ENCODE assay signal across 18 cellular contexts in the genomic region with DNA sequence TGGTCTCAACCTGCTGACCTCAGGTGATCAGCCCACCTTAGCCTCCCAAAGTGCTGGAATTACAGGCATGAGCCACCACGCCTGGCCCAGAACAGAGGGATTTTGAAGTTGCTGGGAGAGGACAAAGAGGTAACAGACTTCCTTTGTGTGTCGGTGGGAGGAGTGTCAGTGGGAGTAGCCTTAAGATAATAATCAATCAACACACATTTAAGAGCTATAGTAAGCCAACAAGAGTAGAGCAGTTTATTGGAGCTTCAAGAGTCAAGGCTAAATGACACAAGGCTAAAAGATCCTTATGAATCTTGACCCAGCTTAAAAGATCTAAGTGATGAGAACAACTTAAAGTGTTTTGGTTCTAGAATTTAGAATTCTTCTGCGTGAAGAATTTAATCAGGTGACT. TPM values are rescaled to one million over a fixed set of nuclear protein-coding genes. Genes with fewer than 3 reads are reported as not detected.
DNase-seq lines count a peak whose midpoint lies in the region; ATAC-seq and TF ChIP-seq lines count a peak whose summit lies in the region.
"Had no signal": no experiment of that assay in that cellular context is flagged by ENCODE, and none has a peak within 500 bp of the region (broad histone marks: within the 10 kb centered on the region; RNA-seq: fewer than 3 reads in every experiment).

No MANE protein-coding gene starts in this region.

- TF ChIP-seq CTCF in 22Rv1 (IDR thresholded peaks at IDR 0.05), result no peak

- H3K9me3 Mint-ChIP-seq in activated naive CD4-positive, alpha-beta T cell treated with anti-CD3 and anti-CD28 coated beads, Interleukin-2, amount 10 ng/mL, durations not matched to agents 7 days and 5 days, result no peaks in the 10 kb centered on the region
- H3K9me3 Mint-ChIP-seq in activated naive CD4-positive, alpha-beta T cell treated with anti-CD3 and anti-CD28 coated beads, Interleukin-2, amount 50 U/mL, for 72 hours, result no peaks in the 10 kb centered on the region
- H3K9me3 Mint-ChIP-seq: CD8-positive, alpha-beta T cell had no signal

- no peak overlapping the region for H3K4me3 Mint-ChIP-seq in activated naive CD4-positive, alpha-beta T cell treated with anti-CD3 and anti-CD28 coated beads, Interleukin-2, amount 10 ng/mL, durations not matched to agents 7 days and 5 days
- H3K4me3 Mint-ChIP-seq: CD14-positive monocyte; CD4-positive, CD25-positive, alpha-beta regulatory T cell; CD8-positive, alpha-beta T cell had no signal

- no peaks in the 10 kb centered on the region for H3K4me1 Mint-ChIP-seq in activated naive CD4-positive, alpha-beta T cell treated with anti-CD3 and anti-CD28 coated beads, Interleukin-2, amount 10 ng/mL, durations not matched to agents 7 days and 5 days
- H3K4me1 Mint-ChIP-seq: CD14-positive monocyte; CD4-positive, CD25-positive, alpha-beta regulatory T cell had no signal

- CTCF ChIA-PET in activated naive CD4-positive, alpha-beta T cell treated with anti-CD3 and anti-CD28 coated beads, Interleukin-2, amount 10 ng/mL, durations not matched to agents 7 days and 5 days (lab: Charles Lee), result no interaction called here

- ATAC-seq in activated naive CD4-positive, alpha-beta T cell treated with anti-CD3 and anti-CD28 coated beads, Interleukin-2, amount 50 U/mL, for 72 hours, result no peak
- ATAC-seq in GM18870 (IDR thresholded peaks at IDR 0.05; ENCODE audit: unreplicated experiment) (no peak), GM21786 (IDR thresholded peaks at IDR 0.05; ENCODE audit: unreplicated experiment) (no peak)
- ATAC-seq: CD8-positive, alpha-beta T cell had no signal

- H3K27ac ChIP-seq in 22Rv1, result peak overlapping the region; percentile 36
- H3K27ac ChIP-seq: BLaER1 had no signal

- H3K36me3 Mint-ChIP-seq in activated naive CD4-positive, alpha-beta T cell treated with anti-CD3 and anti-CD28 coated beads, Interleukin-2, amount 10 ng/mL, durations not matched to agents 7 days and 5 days, result no peaks in the 10 kb centered on the region
- no peaks in the 10 kb centered on the region for H3K36me3 Mint-ChIP-seq in activated naive CD4-positive, alpha-beta T cell treated with anti-CD3 and anti-CD28 coated beads, Interleukin-2, amount 50 U/mL, for 72 hours
- H3K36me3 Mint-ChIP-seq: CD14-positive monocyte; CD4-positive, CD25-positive, alpha-beta regulatory T cell; CD8-positive, alpha-beta T cell had no signal

- H3K27me3 Mint-ChIP-seq in activated naive CD4-positive, alpha-beta T cell treated with anti-CD3 and anti-CD28 coated beads, Interleukin-2, amount 10 ng/mL, durations not matched to agents 7 days and 5 days, result no peaks in the 10 kb centered on the region
- H3K27me3 Mint-ChIP-seq: CD4-positive, CD25-positive, alpha-beta regulatory T cell had no signal

- DNase-seq in activated naive CD4-positive, alpha-beta T cell treated with anti-CD3 and anti-CD28 coated beads, Interleukin-2, amount 10 ng/mL, durations not matched to agents 7 days and 5 days, result no peak
- no peak for DNase-seq in activated naive CD4-positive, alpha-beta T cell treated with anti-CD3 and anti-CD28 coated beads, Interleukin-2, amount 50 U/mL, for 72 hours (ENCODE audit: low spot score in 2 of 2)
- DNase-seq in HT-29 (ENCODE audit: low spot score), result peak; percentile 51
- DNase-seq: 8988T; ACHN; BE2C; C1 segment of cervical spinal cord; Caco-2; Calu3; CD4-positive, CD25-positive, alpha-beta regulatory T cell; CD8-positive, alpha-beta T cell; DMS79 treated with DMSO at 0.1 percent for 48 hours; GF-D8 had no signal

- peak overlapping the region; percentile 9 for H3K27ac Mint-ChIP-seq in activated naive CD4-positive, alpha-beta T cell treated with anti-CD3 and anti-CD28 coated beads, Interleukin-2, amount 10 ng/mL, durations not matched to agents 7 days and 5 days
- no peak overlapping the region for H3K27ac Mint-ChIP-seq in activated naive CD4-positive, alpha-beta T cell treated with anti-CD3 and anti-CD28 coated beads, Interleukin-2, amount 50 U/mL, for 72 hours
- H3K27ac Mint-ChIP-seq: CD4-positive, CD25-positive, alpha-beta regulatory T cell; CD8-positive, alpha-beta T cell had no signal

RNA-seq across cellular contexts. Expression of a gene that starts 47.3 kb away (rescaled TPM):
- under 1 TPM; 0.37 to 0.84 TPM for total RNA-seq in activated naive CD4-positive, alpha-beta T cell treated with anti-CD3 and anti-CD28 coated beads, Interleukin-2, amount 50 U/mL, for 72 hours
- not detected in 2 replicates for total RNA-seq in HT-29 (2014; rRNA removed; shearing (Covaris generic))
